ENCODE assay signal across 1 cellular context in the genomic region with DNA sequence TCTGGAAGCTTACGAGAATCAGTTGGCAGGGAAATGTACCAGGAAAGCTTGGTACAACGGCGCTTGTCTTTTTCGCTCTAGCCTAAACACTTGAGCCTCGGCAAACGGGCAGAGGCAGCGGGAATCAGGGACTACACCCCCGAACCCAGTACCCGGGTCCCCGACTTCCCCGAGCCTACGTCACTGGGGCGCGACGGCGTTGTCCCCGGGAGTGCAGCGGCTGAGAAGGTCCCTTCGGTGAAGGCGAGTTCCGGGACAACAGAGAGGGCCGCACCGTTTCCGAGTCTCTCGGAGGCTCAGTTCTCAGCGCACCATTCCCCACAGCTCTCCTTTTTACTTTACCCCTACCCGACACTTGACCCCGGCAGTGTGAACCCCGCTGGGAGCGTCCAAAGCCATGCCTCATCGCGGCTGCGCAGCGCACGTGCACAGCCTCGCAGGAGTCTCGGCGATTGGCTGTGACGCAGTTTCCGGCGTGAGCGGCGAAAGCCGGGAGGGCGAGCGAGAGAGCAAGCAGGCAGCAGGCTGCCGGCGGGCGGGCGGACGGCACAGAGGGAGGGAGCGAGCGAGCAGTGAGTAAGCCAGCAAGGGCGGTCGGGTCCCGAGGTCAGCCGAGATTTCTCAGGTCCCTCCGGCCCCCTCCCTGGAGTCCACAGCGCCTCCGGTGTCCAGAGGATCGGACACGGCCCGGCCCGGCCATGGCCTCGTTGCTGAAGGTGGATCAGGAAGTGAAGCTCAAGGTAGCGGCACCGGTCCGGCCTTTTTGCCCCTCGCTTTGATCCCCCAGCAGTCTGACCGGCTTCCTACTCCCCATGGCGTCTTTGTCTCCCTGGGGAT.
TF ChIP-seq lines count a peak whose summit lies in the region.

A gene with protein sequence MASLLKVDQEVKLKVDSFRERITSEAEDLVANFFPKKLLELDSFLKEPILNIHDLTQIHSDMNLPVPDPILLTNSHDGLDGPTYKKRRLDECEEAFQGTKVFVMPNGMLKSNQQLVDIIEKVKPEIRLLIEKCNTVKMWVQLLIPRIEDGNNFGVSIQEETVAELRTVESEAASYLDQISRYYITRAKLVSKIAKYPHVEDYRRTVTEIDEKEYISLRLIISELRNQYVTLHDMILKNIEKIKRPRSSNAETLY (plus strand): TSS at position 464 of the 837 bp plus-strand sequence. CDS start 235 bp downstream, at position 699.

TF ChIP-seq in K562, 482 proteins besides CTCF, POLR2A, EP300 and RAD21 (continued from another document and continues in another):
- TF ChIP-seq, protein P1, sequence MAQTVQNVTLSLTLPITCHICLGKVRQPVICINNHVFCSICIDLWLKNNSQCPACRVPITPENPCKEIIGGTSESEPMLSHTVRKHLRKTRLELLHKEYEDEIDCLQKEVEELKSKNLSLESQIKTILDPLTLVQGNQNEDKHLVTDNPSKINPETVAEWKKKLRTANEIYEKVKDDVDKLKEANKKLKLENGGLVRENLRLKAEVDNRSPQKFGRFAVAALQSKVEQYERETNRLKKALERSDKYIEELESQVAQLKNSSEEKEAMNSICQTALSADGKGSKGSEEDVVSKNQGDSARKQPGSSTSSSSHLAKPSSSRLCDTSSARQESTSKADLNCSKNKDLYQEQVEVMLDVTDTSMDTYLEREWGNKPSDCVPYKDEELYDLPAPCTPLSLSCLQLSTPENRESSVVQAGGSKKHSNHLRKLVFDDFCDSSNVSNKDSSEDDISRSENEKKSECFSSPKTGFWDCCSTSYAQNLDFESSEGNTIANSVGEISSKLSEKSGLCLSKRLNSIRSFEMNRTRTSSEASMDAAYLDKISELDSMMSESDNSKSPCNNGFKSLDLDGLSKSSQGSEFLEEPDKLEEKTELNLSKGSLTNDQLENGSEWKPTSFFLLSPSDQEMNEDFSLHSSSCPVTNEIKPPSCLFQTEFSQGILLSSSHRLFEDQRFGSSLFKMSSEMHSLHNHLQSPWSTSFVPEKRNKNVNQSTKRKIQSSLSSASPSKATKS (CRISPR knock-in tag; IDR thresholded peaks at IDR 0.05) = no peak
- TF ChIP-seq ZNF253 (CRISPR knock-in tag; conservative IDR thresholded peaks at IDR 0.05) (no peak), NR2C1 (IDR thresholded peaks at IDR 0.05) (peak; percentile 84), NR2C1 (tag; IDR thresholded peaks at IDR 0.05) (peak; percentile 78), FOS (IDR thresholded peaks at IDR 0.05; ENCODE audit: extremely low read depth, insufficient read length) (no peak), MBD2 (IDR thresholded peaks at IDR 0.05; ENCODE audit: borderline replicate concordance, low read depth) (peak; percentile 81), MTA2 (IDR thresholded peaks at IDR 0.05; ENCODE audit: low read depth) (no peak), SLC30A9 (CRISPR knock-in tag; IDR thresholded peaks at IDR 0.05) (no peak), SAFB2 (IDR thresholded peaks at IDR 0.05; ENCODE audit: borderline replicate concordance, low read depth, low read length, severe bottlenecking) (no peak), ELF4 (CRISPR knock-in tag; IDR thresholded peaks at IDR 0.05) (0 out of 2 replicates have a peak, but pooled peaks have one; percentile 22), MTF1 (CRISPR knock-in tag; IDR thresholded peaks at IDR 0.05; ENCODE audit: borderline replicate concordance) (no peak), KAT8 (IDR thresholded peaks at IDR 0.05; ENCODE audit: low read depth) (peak; percentile 81), JUN (IDR thresholded peaks at IDR 0.05; ENCODE audit: borderline replicate concordance, low read depth, low read length) (peak; percentile 81; the same call in 1 of the 2 replicates), JUN (CRISPR knock-in tag; IDR thresholded peaks at IDR 0.05; ENCODE audit: borderline replicate concordance) (0 out of 2 replicates have a peak, but pooled peaks have one; percentile 91), PRPF4 (IDR thresholded peaks at IDR 0.05; ENCODE audit: insufficient read depth, low read depth, low read length, poor library complexity, severe bottlenecking) (peak; percentile 44), NR2C2 (CRISPR knock-in tag; IDR thresholded peaks at IDR 0.05) (no peak), NR2C2 (tag; IDR thresholded peaks at IDR 0.05) (peak; percentile 94), YY1 (IDR thresholded peaks at IDR 0.05; ENCODE audit: borderline replicate concordance in 1 of 3, control insufficient read depth in 1 of 3, extremely low read depth in 1 of 3, insufficient read depth in 3 of 3, insufficient read length in 1 of 3, insufficient replicate concordance in 2 of 3, low read depth in 1 of 3, low read length in 2 of 3) (peak in 2 of 3 experiments; percentile 18 to 27), ZNF77 (CRISPR knock-in tag; IDR thresholded peaks at IDR 0.05) (no peak), HIVEP1 (CRISPR knock-in tag; IDR thresholded peaks at IDR 0.05) (no peak), JUND (IDR thresholded peaks at IDR 0.05; ENCODE audit: borderline replicate concordance, low read depth, low read length) (peak; percentile 52), JUND (tag; IDR thresholded peaks at IDR 0.05; ENCODE audit: borderline replicate concordance, low read depth, low read length) (peak; percentile 16; the same call in 1 of the 3 replicates), DIDO1 (tag; IDR thresholded peaks at IDR 0.05; ENCODE audit: low read depth) (peak; percentile 99), FOXJ2 (tag; IDR thresholded peaks at IDR 0.05) (peak; percentile 23; the same call in 1 of the 2 replicates)
- TF ChIP-seq, protein P2, sequence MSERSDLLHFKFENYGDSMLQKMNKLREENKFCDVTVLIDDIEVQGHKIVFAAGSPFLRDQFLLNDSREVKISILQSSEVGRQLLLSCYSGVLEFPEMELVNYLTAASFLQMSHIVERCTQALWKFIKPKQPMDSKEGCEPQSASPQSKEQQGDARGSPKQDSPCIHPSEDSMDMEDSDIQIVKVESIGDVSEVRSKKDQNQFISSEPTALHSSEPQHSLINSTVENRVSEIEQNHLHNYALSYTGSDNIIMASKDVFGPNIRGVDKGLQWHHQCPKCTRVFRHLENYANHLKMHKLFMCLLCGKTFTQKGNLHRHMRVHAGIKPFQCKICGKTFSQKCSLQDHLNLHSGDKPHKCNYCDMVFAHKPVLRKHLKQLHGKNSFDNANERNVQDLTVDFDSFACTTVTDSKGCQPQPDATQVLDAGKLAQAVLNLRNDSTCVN (CRISPR knock-in tag; IDR thresholded peaks at IDR 0.05) = no peak
- TF ChIP-seq, protein P3, sequence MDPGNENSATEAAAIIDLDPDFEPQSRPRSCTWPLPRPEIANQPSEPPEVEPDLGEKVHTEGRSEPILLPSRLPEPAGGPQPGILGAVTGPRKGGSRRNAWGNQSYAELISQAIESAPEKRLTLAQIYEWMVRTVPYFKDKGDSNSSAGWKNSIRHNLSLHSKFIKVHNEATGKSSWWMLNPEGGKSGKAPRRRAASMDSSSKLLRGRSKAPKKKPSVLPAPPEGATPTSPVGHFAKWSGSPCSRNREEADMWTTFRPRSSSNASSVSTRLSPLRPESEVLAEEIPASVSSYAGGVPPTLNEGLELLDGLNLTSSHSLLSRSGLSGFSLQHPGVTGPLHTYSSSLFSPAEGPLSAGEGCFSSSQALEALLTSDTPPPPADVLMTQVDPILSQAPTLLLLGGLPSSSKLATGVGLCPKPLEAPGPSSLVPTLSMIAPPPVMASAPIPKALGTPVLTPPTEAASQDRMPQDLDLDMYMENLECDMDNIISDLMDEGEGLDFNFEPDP (CRISPR knock-in tag; IDR thresholded peaks at IDR 0.05) = no peak
- TF ChIP-seq, protein P4, sequence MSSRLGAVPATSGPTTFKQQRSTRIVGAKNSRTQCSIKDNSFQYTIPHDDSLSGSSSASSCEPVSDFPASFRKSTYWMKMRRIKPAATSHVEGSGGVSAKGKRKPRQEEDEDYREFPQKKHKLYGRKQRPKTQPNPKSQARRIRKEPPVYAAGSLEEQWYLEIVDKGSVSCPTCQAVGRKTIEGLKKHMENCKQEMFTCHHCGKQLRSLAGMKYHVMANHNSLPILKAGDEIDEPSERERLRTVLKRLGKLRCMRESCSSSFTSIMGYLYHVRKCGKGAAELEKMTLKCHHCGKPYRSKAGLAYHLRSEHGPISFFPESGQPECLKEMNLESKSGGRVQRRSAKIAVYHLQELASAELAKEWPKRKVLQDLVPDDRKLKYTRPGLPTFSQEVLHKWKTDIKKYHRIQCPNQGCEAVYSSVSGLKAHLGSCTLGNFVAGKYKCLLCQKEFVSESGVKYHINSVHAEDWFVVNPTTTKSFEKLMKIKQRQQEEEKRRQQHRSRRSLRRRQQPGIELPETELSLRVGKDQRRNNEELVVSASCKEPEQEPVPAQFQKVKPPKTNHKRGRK (tag; IDR thresholded peaks at IDR 0.05) = no peak
- TF ChIP-seq, protein P5, sequence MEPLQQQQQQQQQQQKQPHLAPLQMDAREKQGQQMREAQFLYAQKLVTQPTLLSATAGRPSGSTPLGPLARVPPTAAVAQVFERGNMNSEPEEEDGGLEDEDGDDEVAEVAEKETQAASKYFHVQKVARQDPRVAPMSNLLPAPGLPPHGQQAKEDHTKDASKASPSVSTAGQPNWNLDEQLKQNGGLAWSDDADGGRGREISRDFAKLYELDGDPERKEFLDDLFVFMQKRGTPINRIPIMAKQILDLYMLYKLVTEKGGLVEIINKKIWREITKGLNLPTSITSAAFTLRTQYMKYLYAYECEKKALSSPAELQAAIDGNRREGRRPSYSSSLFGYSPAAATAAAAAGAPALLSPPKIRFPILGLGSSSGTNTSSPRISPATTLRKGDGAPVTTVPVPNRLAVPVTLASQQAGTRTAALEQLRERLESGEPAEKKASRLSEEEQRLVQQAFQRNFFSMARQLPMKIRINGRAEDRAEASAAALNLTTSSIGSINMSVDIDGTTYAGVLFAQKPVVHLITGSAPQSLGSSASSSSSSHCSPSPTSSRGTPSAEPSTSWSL (CRISPR knock-in tag; IDR thresholded peaks at IDR 0.05; ENCODE audit: borderline replicate concordance) = no peak
- TF ChIP-seq, protein P6, sequence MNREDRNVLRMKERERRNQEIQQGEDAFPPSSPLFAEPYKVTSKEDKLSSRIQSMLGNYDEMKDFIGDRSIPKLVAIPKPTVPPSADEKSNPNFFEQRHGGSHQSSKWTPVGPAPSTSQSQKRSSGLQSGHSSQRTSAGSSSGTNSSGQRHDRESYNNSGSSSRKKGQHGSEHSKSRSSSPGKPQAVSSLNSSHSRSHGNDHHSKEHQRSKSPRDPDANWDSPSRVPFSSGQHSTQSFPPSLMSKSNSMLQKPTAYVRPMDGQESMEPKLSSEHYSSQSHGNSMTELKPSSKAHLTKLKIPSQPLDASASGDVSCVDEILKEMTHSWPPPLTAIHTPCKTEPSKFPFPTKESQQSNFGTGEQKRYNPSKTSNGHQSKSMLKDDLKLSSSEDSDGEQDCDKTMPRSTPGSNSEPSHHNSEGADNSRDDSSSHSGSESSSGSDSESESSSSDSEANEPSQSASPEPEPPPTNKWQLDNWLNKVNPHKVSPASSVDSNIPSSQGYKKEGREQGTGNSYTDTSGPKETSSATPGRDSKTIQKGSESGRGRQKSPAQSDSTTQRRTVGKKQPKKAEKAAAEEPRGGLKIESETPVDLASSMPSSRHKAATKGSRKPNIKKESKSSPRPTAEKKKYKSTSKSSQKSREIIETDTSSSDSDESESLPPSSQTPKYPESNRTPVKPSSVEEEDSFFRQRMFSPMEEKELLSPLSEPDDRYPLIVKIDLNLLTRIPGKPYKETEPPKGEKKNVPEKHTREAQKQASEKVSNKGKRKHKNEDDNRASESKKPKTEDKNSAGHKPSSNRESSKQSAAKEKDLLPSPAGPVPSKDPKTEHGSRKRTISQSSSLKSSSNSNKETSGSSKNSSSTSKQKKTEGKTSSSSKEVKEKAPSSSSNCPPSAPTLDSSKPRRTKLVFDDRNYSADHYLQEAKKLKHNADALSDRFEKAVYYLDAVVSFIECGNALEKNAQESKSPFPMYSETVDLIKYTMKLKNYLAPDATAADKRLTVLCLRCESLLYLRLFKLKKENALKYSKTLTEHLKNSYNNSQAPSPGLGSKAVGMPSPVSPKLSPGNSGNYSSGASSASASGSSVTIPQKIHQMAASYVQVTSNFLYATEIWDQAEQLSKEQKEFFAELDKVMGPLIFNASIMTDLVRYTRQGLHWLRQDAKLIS (CRISPR knock-in tag; IDR thresholded peaks at IDR 0.05) = no peak
- TF ChIP-seq, protein P7, sequence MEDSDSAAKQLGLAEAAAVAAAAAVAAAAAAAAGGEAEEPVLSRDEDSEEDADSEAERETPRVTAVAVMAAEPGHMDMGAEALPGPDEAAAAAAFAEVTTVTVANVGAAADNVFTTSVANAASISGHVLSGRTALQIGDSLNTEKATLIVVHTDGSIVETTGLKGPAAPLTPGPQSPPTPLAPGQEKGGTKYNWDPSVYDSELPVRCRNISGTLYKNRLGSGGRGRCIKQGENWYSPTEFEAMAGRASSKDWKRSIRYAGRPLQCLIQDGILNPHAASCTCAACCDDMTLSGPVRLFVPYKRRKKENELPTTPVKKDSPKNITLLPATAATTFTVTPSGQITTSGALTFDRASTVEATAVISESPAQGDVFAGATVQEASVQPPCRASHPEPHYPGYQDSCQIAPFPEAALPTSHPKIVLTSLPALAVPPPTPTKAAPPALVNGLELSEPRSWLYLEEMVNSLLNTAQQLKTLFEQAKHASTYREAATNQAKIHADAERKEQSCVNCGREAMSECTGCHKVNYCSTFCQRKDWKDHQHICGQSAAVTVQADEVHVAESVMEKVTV (CRISPR knock-in tag; IDR thresholded peaks at IDR 0.05) = no peak
- TF ChIP-seq, protein P8, sequence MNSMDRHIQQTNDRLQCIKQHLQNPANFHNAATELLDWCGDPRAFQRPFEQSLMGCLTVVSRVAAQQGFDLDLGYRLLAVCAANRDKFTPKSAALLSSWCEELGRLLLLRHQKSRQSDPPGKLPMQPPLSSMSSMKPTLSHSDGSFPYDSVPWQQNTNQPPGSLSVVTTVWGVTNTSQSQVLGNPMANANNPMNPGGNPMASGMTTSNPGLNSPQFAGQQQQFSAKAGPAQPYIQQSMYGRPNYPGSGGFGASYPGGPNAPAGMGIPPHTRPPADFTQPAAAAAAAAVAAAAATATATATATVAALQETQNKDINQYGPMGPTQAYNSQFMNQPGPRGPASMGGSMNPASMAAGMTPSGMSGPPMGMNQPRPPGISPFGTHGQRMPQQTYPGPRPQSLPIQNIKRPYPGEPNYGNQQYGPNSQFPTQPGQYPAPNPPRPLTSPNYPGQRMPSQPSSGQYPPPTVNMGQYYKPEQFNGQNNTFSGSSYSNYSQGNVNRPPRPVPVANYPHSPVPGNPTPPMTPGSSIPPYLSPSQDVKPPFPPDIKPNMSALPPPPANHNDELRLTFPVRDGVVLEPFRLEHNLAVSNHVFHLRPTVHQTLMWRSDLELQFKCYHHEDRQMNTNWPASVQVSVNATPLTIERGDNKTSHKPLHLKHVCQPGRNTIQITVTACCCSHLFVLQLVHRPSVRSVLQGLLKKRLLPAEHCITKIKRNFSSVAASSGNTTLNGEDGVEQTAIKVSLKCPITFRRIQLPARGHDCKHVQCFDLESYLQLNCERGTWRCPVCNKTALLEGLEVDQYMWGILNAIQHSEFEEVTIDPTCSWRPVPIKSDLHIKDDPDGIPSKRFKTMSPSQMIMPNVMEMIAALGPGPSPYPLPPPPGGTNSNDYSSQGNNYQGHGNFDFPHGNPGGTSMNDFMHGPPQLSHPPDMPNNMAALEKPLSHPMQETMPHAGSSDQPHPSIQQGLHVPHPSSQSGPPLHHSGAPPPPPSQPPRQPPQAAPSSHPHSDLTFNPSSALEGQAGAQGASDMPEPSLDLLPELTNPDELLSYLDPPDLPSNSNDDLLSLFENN (IDR thresholded peaks at IDR 0.05; ENCODE audit: low read depth in 2 of 2, low read length in 2 of 2) = no peak
- TF ChIP-seq, protein P9, sequence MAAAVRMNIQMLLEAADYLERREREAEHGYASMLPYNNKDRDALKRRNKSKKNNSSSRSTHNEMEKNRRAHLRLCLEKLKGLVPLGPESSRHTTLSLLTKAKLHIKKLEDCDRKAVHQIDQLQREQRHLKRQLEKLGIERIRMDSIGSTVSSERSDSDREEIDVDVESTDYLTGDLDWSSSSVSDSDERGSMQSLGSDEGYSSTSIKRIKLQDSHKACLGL (CRISPR knock-in tag; IDR thresholded peaks at IDR 0.05; ENCODE audit: borderline replicate concordance, poor library complexity, severe bottlenecking) = peak; percentile 99
